ENCODE assay signal across 10 cellular contexts in genomic region chr4:1834047-1834769, GRCh38. TPM values are rescaled to one million over a fixed set of nuclear protein-coding genes. Genes with fewer than 3 reads are reported as not detected.
DNase-seq lines count a peak whose midpoint lies in the region; ATAC-seq and TF ChIP-seq lines count a peak whose summit lies in the region.
"Had no signal": no experiment of that assay in that cellular context is flagged by ENCODE, and none has a peak within 500 bp of the region (broad histone marks: within the 10 kb centered on the region; RNA-seq: fewer than 3 reads in every experiment).

No MANE protein-coding gene starts in this region.

- TF ChIP-seq CTCF in DOHH2 (IDR thresholded peaks at IDR 0.05; ENCODE audit: low read depth, low read length, poor library complexity, severe bottlenecking) (no peak), dorsolateral prefrontal cortex (IDR thresholded peaks at IDR 0.05 in 54 of 56, conservative IDR thresholded peaks at IDR 0.05 in 2 of 56; ENCODE audit: low read depth in 1 of 56, partially characterized antibody in 56 of 56) (no peak), gastrocnemius medialis (IDR thresholded peaks at IDR 0.05 in 4 of 5, conservative IDR thresholded peaks at IDR 0.05 in 1 of 5) (no peak), left lung (IDR thresholded peaks at IDR 0.05) (no peak)

- POLR2A ChIA-PET in CD8-positive, alpha-beta memory T cell (lab: Charles Lee): no interaction called here

- H3K4me3 Mint-ChIP-seq in CD8-positive, alpha-beta memory T cell: no peak overlapping the region

- no peak overlapping the region for H3K27ac ChIP-seq in DOHH2 (ENCODE audit: low read depth, low read length)
- H3K27ac ChIP-seq in dorsolateral prefrontal cortex: peak overlapping the region in 45 of 59 donors; percentile 3 to 77 (median 49)
- H3K27ac ChIP-seq in CD8-positive, alpha-beta memory T cell (ENCODE audit: low read depth, low read length): no peak overlapping the region
- no peak overlapping the region for H3K27ac ChIP-seq in gastrocnemius medialis
- no peak overlapping the region for H3K27ac ChIP-seq in left lung
- H3K27ac ChIP-seq: coronary artery had no signal

- H3K36me3 Mint-ChIP-seq in CD8-positive, alpha-beta memory T cell: peaks cover 6 to 82% (median 14%) of the 10 kb centered on the region in 3 donors

- ATAC-seq in GM19395 (IDR thresholded peaks at IDR 0.05; ENCODE audit: unreplicated experiment): peak; percentile 72
- ATAC-seq in HG03196 (IDR thresholded peaks at IDR 0.05; ENCODE audit: unreplicated experiment): peak; percentile 53
- no peak for ATAC-seq in gastrocnemius medialis
- ATAC-seq in left lung: no peak

- H3K27me3 Mint-ChIP-seq in CD8-positive, alpha-beta memory T cell: no peaks in the 10 kb centered on the region

- no peaks in the 10 kb centered on the region for H3K9me2 ChIP-seq in DOHH2 (replicated peaks; ENCODE audit: control insufficient read depth, low read length)

- H3K4me3 ChIP-seq in DOHH2 (ENCODE audit: low read length) (no peak overlapping the region), dorsolateral prefrontal cortex (no peak overlapping the region), gastrocnemius medialis (no peak overlapping the region), left lung (no peak overlapping the region)
- H3K4me3 ChIP-seq in CD8-positive, alpha-beta memory T cell (ENCODE audit: low read length): no peak overlapping the region
- H3K4me3 ChIP-seq: coronary artery had no signal

- H3K4me1 Mint-ChIP-seq in CD8-positive, alpha-beta memory T cell: peaks cover 0 to 9% (median 7%) of the 10 kb centered on the region in 3 donors

- DNase-seq in dorsolateral prefrontal cortex (peak in 2 of 10 donors; percentile 30 to 52), NCI-H2227 (lab: John Stamatoyannopoulos, UW; ENCODE audit: unreplicated experiment) (no peak), gastrocnemius medialis (no peak), left lung (no peak)
- no peak for DNase-seq in CD8-positive, alpha-beta memory T cell
- DNase-seq: COR-L47 had no signal

- no peaks in the 10 kb centered on the region for H3F3A ChIP-seq in DOHH2 (ENCODE audit: control insufficient read depth, insufficient read depth)

- intact Hi-C loops in dorsolateral prefrontal cortex (cut with DNase I) (no loop called here), gastrocnemius medialis (cut with DNase I; ENCODE audit: low total_unique reads) (no loop called here), left lung (cut with DNase I) (no loop called here)

- no peaks in the 10 kb centered on the region; the same call in 1 of the 2 replicates for H3K79me2 ChIP-seq in DOHH2 (ENCODE audit: control insufficient read depth, low read length)

- no peak for TF ChIP-seq POLR2A in gastrocnemius medialis (IDR thresholded peaks at IDR 0.05)

- CTCF ChIA-PET in CD8-positive, alpha-beta memory T cell (lab: Charles Lee): interaction anchor here (1.0 to 1.1 kb wide), 2 partner anchors 23 to 66 kb away, joined by 3 read pairs; no protein-coding TSS in a partner anchor

- no peaks in the 10 kb centered on the region for H3K27me3 ChIP-seq in DOHH2 (ENCODE audit: control insufficient read depth, low read length)
- no peaks in the 10 kb centered on the region for H3K27me3 ChIP-seq in dorsolateral prefrontal cortex
- H3K27me3 ChIP-seq in CD8-positive, alpha-beta memory T cell (ENCODE audit: insufficient read depth, low read length, poor library complexity, severe bottlenecking): no peaks in the 10 kb centered on the region
- H3K27me3 ChIP-seq in gastrocnemius medialis: no peaks in the 10 kb centered on the region
- no peaks in the 10 kb centered on the region for H3K27me3 ChIP-seq in left lung

- H3K36me3 ChIP-seq in DOHH2 (ENCODE audit: control insufficient read depth, low read length) (peaks cover 76% of the 10 kb centered on the region), gastrocnemius medialis (peaks cover 0 to 83% of the 10 kb centered on the region in 2 donors), left lung (peaks cover 0 to 99% of the 10 kb centered on the region in 2 donors)
- peaks cover 22% of the 10 kb centered on the region for H3K36me3 ChIP-seq in CD8-positive, alpha-beta memory T cell (ENCODE audit: insufficient read depth, low read length)

- H3K9me3 ChIP-seq in DOHH2 (ENCODE audit: control insufficient read depth, insufficient read depth, low read length): no peaks in the 10 kb centered on the region
- no peaks in the 10 kb centered on the region for H3K9me3 ChIP-seq in CD8-positive, alpha-beta memory T cell (ENCODE audit: low read length)
- no peaks in the 10 kb centered on the region for H3K9me3 ChIP-seq in gastrocnemius medialis
- no peaks in the 10 kb centered on the region for H3K9me3 ChIP-seq in left lung

- peak overlapping the region in 2 of 8 donors; percentile 48 to 66 for H3K27ac Mint-ChIP-seq in CD8-positive, alpha-beta memory T cell

- peak overlapping the region; percentile 37 for H3K4me2 ChIP-seq in DOHH2 (ENCODE audit: low read length)

- in situ Hi-C loops in gastrocnemius medialis (cut with MboI; ENCODE audit: low sequenced_read_pairs in 4 of 4): no loop called here

- H3K4me1 ChIP-seq in DOHH2 (ENCODE audit: control insufficient read depth, low read length): peaks cover 19% of the 10 kb centered on the region
- H3K4me1 ChIP-seq in CD8-positive, alpha-beta memory T cell (ENCODE audit: insufficient read depth, low read length): no peaks in the 10 kb centered on the region
- no peaks in the 10 kb centered on the region for H3K4me1 ChIP-seq in gastrocnemius medialis
- H3K4me1 ChIP-seq in left lung: no peaks in the 10 kb centered on the region

- no peaks in the 10 kb centered on the region; the same call in 1 of the 2 replicates for H4K20me1 ChIP-seq in DOHH2 (ENCODE audit: control insufficient read depth, insufficient read depth, low read depth, low read length)

- no peaks in the 10 kb centered on the region for H3K9me3 Mint-ChIP-seq in CD8-positive, alpha-beta memory T cell

RNA-seq across cellular contexts. Expression of gene LETM1, which starts 21.7 kb away (rescaled TPM):
- 10 to 100 TPM; 36.9 to 61.2 (median 48.6) TPM for total RNA-seq in dorsolateral prefrontal cortex
- 10 to 100 TPM; 85.4 to 87.3 TPM for total RNA-seq in CD8-positive, alpha-beta memory T cell
- polyA plus RNA-seq in CD8-positive, alpha-beta memory T cell: 15.5 TPM
- 10 to 100 TPM; 23.2 to 40.3 (median 33.6) TPM for total RNA-seq in gastrocnemius medialis
- 10 to 100 TPM; 40.8 to 52.3 TPM for total RNA-seq in left lung

RNA-seq across cellular contexts. Expression of gene NSD2, which starts 37.0 kb away (rescaled TPM):
- total RNA-seq in dorsolateral prefrontal cortex (100 to 1,000 TPM in 91 of 120 experiments, 10 to 100 TPM in 29; 78.8 to 144 (median 108) TPM), gastrocnemius medialis (10 to 100 TPM; 14.8 to 21.3 (median 16.8) TPM), left lung (10 to 100 TPM; 53.6 to 60.0 TPM)
- total RNA-seq in CD8-positive, alpha-beta memory T cell: 100 to 1,000 TPM; 150 to 152 TPM
- polyA plus RNA-seq in CD8-positive, alpha-beta memory T cell: 9.0 TPM

RNA-seq across cellular contexts. Expression of gene FGFR3, which starts 41.1 kb away (rescaled TPM):
- 100 to 1,000 TPM in 64 of 120 experiments, 10 to 100 TPM in 56; 36.8 to 327 (median 103) TPM for total RNA-seq in dorsolateral prefrontal cortex
- total RNA-seq in CD8-positive, alpha-beta memory T cell: under 1 TPM in 1 of 2 experiments, not detected in 1; 0.07 TPM
- polyA plus RNA-seq in CD8-positive, alpha-beta memory T cell: not detected
- under 1 TPM in 3 of 4 donors, not detected in 1; 0.15 to 0.51 (median 0.18) TPM for total RNA-seq in gastrocnemius medialis
- total RNA-seq in left lung: 10 to 100 TPM; 10.8 to 13.5 TPM

Comparison
In these comparisons a context has a peak if more than half of its experiments do, and no peak if none do; other contexts are left out.
1. H3K27ac ChIP-seq: peak in dorsolateral prefrontal cortex (45 of 59); none in DOHH2 (single experiment), CD8-positive, alpha-beta memory T cell (single experiment), gastrocnemius medialis (0 of 4) and left lung (0 of 2).
2. ATAC-seq: peak in GM19395 (single experiment) and HG03196 (single experiment); none in gastrocnemius medialis (0 of 2) and left lung (single experiment).
3. RNA of gene FGFR3, which starts 41.1 kb away (total RNA-seq): 36.8 to 327 TPM in dorsolateral prefrontal cortex and 10.8 to 13.5 TPM in left lung; 0.15 to 0.51 TPM in gastrocnemius medialis and 0.07 TPM in CD8-positive, alpha-beta memory T cell; every median in the first group is over 4 times any median in the second.